8 cellular contexts compared by ENCODE assay signal in the genomic region with DNA sequence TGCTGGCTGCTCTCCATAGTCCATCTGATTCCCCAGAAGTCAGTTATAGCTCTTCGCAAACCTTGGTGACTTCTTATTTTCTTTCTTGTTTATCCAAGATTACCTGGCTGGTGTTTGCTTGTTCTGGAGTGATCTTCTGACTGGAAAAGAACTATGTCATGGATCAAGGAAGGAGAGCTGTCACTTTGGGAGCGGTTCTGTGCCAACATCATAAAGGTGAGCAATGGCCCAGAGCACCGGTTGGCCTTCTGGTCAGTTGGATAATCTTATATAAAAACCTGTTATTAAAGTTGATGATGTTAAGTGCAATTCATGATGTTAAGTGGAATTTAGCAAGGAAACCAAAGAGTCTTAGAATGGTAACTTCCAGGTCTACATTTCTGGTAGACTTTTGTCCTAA. TPM values are rescaled to one million over a fixed set of nuclear protein-coding genes. Genes with fewer than 3 reads are reported as not detected.
DNase-seq lines count a peak whose midpoint lies in the region; ATAC-seq and TF ChIP-seq lines count a peak whose summit lies in the region.

No MANE protein-coding gene starts in this region.

- H3K4me1 ChIP-seq in HUES64 (ENCODE audit: insufficient read depth, low read length) (peaks cover 14% of the 10 kb centered on the region), muscle layer of colon (ENCODE audit: insufficient read depth, low read length) (peaks cover 12% of the 10 kb centered on the region)

- H3K9ac ChIP-seq in HUES64 (ENCODE audit: low read depth, low read length) = peak overlapping the region; percentile 77
- peak overlapping the region; percentile 47 for H3K9ac ChIP-seq in muscle layer of colon (ENCODE audit: low read length)

- H3K27me3 ChIP-seq in HUES64 (ENCODE audit: insufficient read depth, low read length) (no peaks in the 10 kb centered on the region), muscle layer of colon (ENCODE audit: control insufficient read depth in 1 of 2, insufficient read depth in 2 of 2, low read length in 2 of 2) (no peaks in the 10 kb centered on the region)

- no peak for ATAC-seq in GM19023 (IDR thresholded peaks at IDR 0.05; ENCODE audit: unreplicated experiment)

- DNase-seq in chondrocyte (ENCODE audit: low spot score) = no peak
- no peak for DNase-seq in NCI-H226
- no peak for DNase-seq in stimulated activated CD4-positive, alpha-beta T cell treated with anti-CD3 and anti-CD28 coated beads, Interleukin-2, amount 100 ng/mL, for 48 hours
- DNase-seq in NCI-H1694 (lab: John Stamatoyannopoulos, UW) = no peak

- peak overlapping the region; percentile 68 for H3K27ac ChIP-seq in 22Rv1
- H3K27ac ChIP-seq in HUES64 (ENCODE audit: low read depth, low read length) = no peak overlapping the region; the same call in 1 of the 2 replicates
- peak overlapping the region; percentile 77 for H3K27ac ChIP-seq in muscle layer of colon (ENCODE audit: low read depth, low read length)

- H3K4me3 ChIP-seq in HUES64 (ENCODE audit: low read length) (peak overlapping the region; percentile 83), muscle layer of colon (ENCODE audit: low read depth in 1 of 2, low read length in 2 of 2) (peak overlapping the region; percentile 57 to 89)

- H3K36me3 Mint-ChIP-seq in chondrocyte (ENCODE audit: low read depth) = peaks cover 8% of the 10 kb centered on the region

- no peaks in the 10 kb centered on the region for H3K27me3 Mint-ChIP-seq in chondrocyte (ENCODE audit: low read depth)

- H3K4me3 Mint-ChIP-seq in chondrocyte (ENCODE audit: unreplicated experiment) = peak overlapping the region; percentile 99

- H3K9me3 ChIP-seq in HUES64 (ENCODE audit: insufficient read depth, low read depth, low read length) (no peaks in the 10 kb centered on the region), muscle layer of colon (ENCODE audit: low read length) (no peaks in the 10 kb centered on the region)

- 85% methylated on average over 3 of the region's 3 CpGs for WGBS in HUES64

- peak overlapping the region; percentile 99 for H3K27ac Mint-ChIP-seq in chondrocyte (ENCODE audit: unreplicated experiment)

- no peak for TF ChIP-seq CTCF in 22Rv1 (IDR thresholded peaks at IDR 0.05)
- TF ChIP-seq CTCF in chondrocyte (IDR thresholded peaks at IDR 0.05) = no peak

- H3K36me3 ChIP-seq in HUES64 (ENCODE audit: insufficient read depth, low read length) (peaks cover 40% of the 10 kb centered on the region), muscle layer of colon (ENCODE audit: insufficient read depth, low read length) (peaks cover 2% of the 10 kb centered on the region)

- H3K4me1 Mint-ChIP-seq in chondrocyte (ENCODE audit: low read depth) = peaks cover 23% of the 10 kb centered on the region

- H3K9me3 Mint-ChIP-seq in chondrocyte (ENCODE audit: low read depth) = no peaks in the 10 kb centered on the region

RNA-seq across cellular contexts. Expression of a gene that starts 0.7 kb away (rescaled TPM):
- 27.5 TPM for polyA plus RNA-seq in HUES64 (2013, experiment 1 of 2)
- polyA plus RNA-seq in HUES64 (2013, experiment 2 of 2) = 26.1 TPM
- 67.1 to 89.2 TPM (median 78.3 TPM) in 3 replicates for total RNA-seq in chondrocyte

RNA-seq across cellular contexts. Expression of a gene that starts 22.2 kb away (rescaled TPM):
- 552 TPM for polyA plus RNA-seq in HUES64 (2013, experiment 1 of 2)
- 531 TPM for polyA plus RNA-seq in HUES64 (2013, experiment 2 of 2)
- not detected in 3 replicates for total RNA-seq in chondrocyte

RNA-seq across cellular contexts. Expression of a gene that starts 39.4 kb away (rescaled TPM):
- 939 TPM for polyA plus RNA-seq in HUES64 (2013, experiment 1 of 2)
- polyA plus RNA-seq in HUES64 (2013, experiment 2 of 2) = 892 TPM
- total RNA-seq in chondrocyte = 241 to 314 TPM (median 245 TPM) in 3 replicates
